1 cellular context compared by ENCODE assay signal in genomic region chr10:91286572-91286971, GRCh38.
TF ChIP-seq lines count a peak whose summit lies in the region.

No MANE protein-coding gene starts in this region.

TF ChIP-seq in GM12878, 131 proteins besides CTCF, POLR2A, EP300 and RAD21 (continued from another document):
- no peak for TF ChIP-seq ZNF384 (IDR thresholded peaks at IDR 0.05; ENCODE audit: borderline replicate concordance, low read depth, low read length)
- no peak for TF ChIP-seq NRF1 (conservative IDR thresholded peaks at IDR 0.05; ENCODE audit: low read depth, low read length)
- no peak for TF ChIP-seq YY1 (IDR thresholded peaks at IDR 0.05; ENCODE audit: low read depth, low read length)
- TF ChIP-seq FOXK2 (IDR thresholded peaks at IDR 0.05) = no peak
- no peak for TF ChIP-seq ZNF622 (IDR thresholded peaks at IDR 0.05)
- no peak for TF ChIP-seq NKRF (conservative IDR thresholded peaks at IDR 0.05)
- no peak for TF ChIP-seq SRF (IDR thresholded peaks at IDR 0.05; ENCODE audit: low read depth in 2 of 2, low read length in 2 of 2)
- TF ChIP-seq NBN (IDR thresholded peaks at IDR 0.05) = no peak
- TF ChIP-seq HDAC6 (IDR thresholded peaks at IDR 0.05; ENCODE audit: unreplicated experiment) = no peak
- TF ChIP-seq CREM (IDR thresholded peaks at IDR 0.05; ENCODE audit: low read depth) = no peak
- no peak for TF ChIP-seq BMI1 (IDR thresholded peaks at IDR 0.05; ENCODE audit: borderline replicate concordance)
- no peak for TF ChIP-seq E2F4 (IDR thresholded peaks at IDR 0.05; ENCODE audit: low read depth, low read length)
- no peak for TF ChIP-seq CBFB (IDR thresholded peaks at IDR 0.05; ENCODE audit: low read depth)
- TF ChIP-seq TCF7 (IDR thresholded peaks at IDR 0.05; ENCODE audit: borderline replicate concordance) = no peak
